Comparison of ENCODE assay signal across 27 cellular contexts in the genomic region with DNA sequence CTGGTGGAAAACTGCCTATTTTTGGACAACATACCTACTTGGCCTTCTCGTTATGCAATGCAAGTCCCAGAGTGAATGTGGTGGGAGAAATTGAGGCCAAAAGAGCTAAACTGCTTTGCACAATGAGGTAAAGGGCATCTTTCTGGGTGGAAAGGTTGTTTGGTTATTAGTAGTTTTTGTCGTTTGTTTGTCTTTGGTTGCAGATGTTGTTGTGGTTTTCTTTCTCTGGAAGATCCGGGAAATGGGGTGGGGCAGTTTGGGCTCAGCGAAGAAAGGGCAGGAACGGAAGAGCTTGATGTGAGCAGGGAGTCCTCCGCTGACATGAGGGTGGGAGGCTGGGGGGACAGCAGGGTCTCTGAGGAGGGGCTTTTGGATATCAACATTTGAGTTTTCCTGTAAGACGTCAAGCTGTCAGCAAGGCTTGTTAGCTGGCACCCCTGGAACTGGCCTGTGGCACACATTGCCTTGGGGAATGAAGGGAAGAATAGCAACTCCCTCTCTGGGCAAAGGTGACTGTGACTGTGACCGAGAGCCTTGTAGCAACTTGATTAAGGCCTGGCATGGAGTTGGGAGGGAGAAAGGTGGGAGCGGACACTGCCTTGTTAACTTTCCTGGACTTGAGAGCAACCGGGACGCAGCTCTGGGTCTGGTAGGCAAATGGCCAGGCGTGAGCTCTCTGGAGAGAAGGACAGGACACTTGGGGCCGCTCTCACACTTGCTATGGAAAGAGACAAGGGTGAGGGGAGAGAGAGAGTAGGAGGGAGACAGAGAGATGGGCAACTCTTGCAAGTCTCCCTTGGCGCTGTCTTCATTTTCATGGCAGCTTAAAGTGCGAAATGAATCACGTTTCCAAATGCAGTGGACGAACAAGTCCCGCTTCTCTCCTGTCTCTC. TPM values are rescaled to one million over a fixed set of nuclear protein-coding genes. Genes with fewer than 3 reads are reported as not detected.
DNase-seq lines count a peak whose midpoint lies in the region; ATAC-seq, FAIRE-seq and TF ChIP-seq lines count a peak whose summit lies in the region.
"Had no signal": no experiment of that assay in that cellular context is flagged by ENCODE, and none has a peak within 500 bp of the region (broad histone marks: within the 10 kb centered on the region; RNA-seq: fewer than 3 reads in every experiment).

No MANE protein-coding gene starts in this region.

- no peak overlapping the region for H3K56ac ChIP-seq in H1 (replicated peaks; ENCODE audit: insufficient read length, low read depth, low read length)

- H2BK15ac ChIP-seq in H1 (ENCODE audit: low read length) = no peak overlapping the region; the same call in 1 of the 2 replicates

- no peak overlapping the region for H2BK12ac ChIP-seq in H1 (ENCODE audit: low read depth, low read length)

- H4K20me1 ChIP-seq in HCT116 (ENCODE audit: insufficient read depth) (no peaks in the 10 kb centered on the region), H1 (replicated peaks in 1 of 2; ENCODE audit: control insufficient read depth in 1 of 2, insufficient read depth in 2 of 2, low read length in 2 of 2) (no peaks in the 10 kb centered on the region)

- peak overlapping the region; percentile 1 for H3K4me3 Mint-ChIP-seq in activated CD4-positive, alpha-beta T cell treated with anti-CD3 and anti-CD28 coated beads, Interleukin-2, amount 10 ng/mL, durations not matched to agents 7 days and 5 days
- H3K4me3 Mint-ChIP-seq: activated naive CD4-positive, alpha-beta T cell treated with anti-CD3 and anti-CD28 coated beads, Interleukin-2, amount 50 U/mL, for 24 hours; activated T-cell treated with anti-CD3 and anti-CD28 coated beads, Interleukin-2, amount 50 U/mL, for 72 hours; CD4-positive, alpha-beta T cell; memory B cell; naive thymus-derived CD8-positive, alpha-beta T cell; T-helper 2 cell treated with Interferon-gamma antibody and Interleukin-4, amounts not matched to agents 5 μg/mL and 100 μg/mL, for 36 hours had no signal

- H2BK120ac ChIP-seq in H1 (replicated peaks; ENCODE audit: low read depth, low read length) = no peak overlapping the region

- H4K91ac ChIP-seq in H1 (replicated peaks; ENCODE audit: insufficient read length, low read length) = no peak overlapping the region

- H3K9me2 ChIP-seq in HCT116 (ENCODE audit: insufficient read depth) = no peaks in the 10 kb centered on the region

- H3K27ac ChIP-seq in HCT116 (ENCODE audit: low read depth, low read length) = no peak overlapping the region
- no peak overlapping the region for H3K27ac ChIP-seq in H1 (ENCODE audit: low read depth, low read length)
- H3K27ac ChIP-seq: SJSA1, stomach had no signal

- TF ChIP-seq RAD21 in HCT116 (IDR thresholded peaks at IDR 0.05; ENCODE audit: low read depth) (peak; percentile 28; the same call in 1 of the 2 replicates), H1 (IDR thresholded peaks at IDR 0.05 in 1 of 2, conservative IDR thresholded peaks at IDR 0.05 in 1 of 2; ENCODE audit: low read depth in 2 of 2, low read length in 2 of 2) (peak; percentile 80 to 84)

- H3K4me1 ChIP-seq in HCT116 (ENCODE audit: control insufficient read depth in 1 of 2, insufficient read depth in 2 of 2, low read length in 2 of 2) (no peaks in the 10 kb centered on the region), H1 (replicated peaks in 1 of 4; ENCODE audit: control insufficient read depth in 3 of 4, insufficient read depth in 4 of 4, low read length in 3 of 4) (peaks cover 0 to 8% (median 3%) of the 10 kb centered on the region in 4 experiments; a peak in 4 of 7 replicates)
- H3K4me1 ChIP-seq: stomach had no signal

- H3K79me2 ChIP-seq in HCT116 (ENCODE audit: insufficient read depth, low read length) (no peaks in the 10 kb centered on the region), H1 (ENCODE audit: control insufficient read depth in 1 of 2, insufficient read depth in 2 of 2, low read length in 2 of 2) (no peaks in the 10 kb centered on the region)

- H3K4me3 ChIP-seq in HCT116 (replicated peaks in 1 of 2; ENCODE audit: low read depth in 1 of 2, low read length in 2 of 2) = no peak overlapping the region
- no peak overlapping the region for H3K4me3 ChIP-seq in H1 (ENCODE audit: extremely low read depth in 1 of 4, insufficient read depth in 2 of 4, low read depth in 3 of 4, low read length in 4 of 4)
- H3K4me3 ChIP-seq: SJSA1, smooth muscle cell, stomach had no signal

- RAD21 ChIA-PET in HCT116 (lab: Charles Lee; ENCODE audit: low non-redundant PET in 1 of 2, low total read pairs in 2 of 2, uncharacterized antibody in 2 of 2, unreplicated experiment in 2 of 2) = interaction anchor here (0.6 kb wide), 2 partner anchors 50 to 240 kb away, joined by 3 to 4 read pairs; no protein-coding TSS in a partner anchor

- H3K27me3 ChIP-seq in HCT116 (ENCODE audit: insufficient read depth, low read length) (no peaks in the 10 kb centered on the region), H1 (replicated peaks in 1 of 4; ENCODE audit: control insufficient read depth in 3 of 4, extremely low read depth in 1 of 4, insufficient read depth in 3 of 4, low read length in 3 of 4) (no peaks in the 10 kb centered on the region)
- H3K27me3 ChIP-seq: SJSA1 had no signal

- no peaks in the 10 kb centered on the region for H3K36me3 Mint-ChIP-seq in activated CD4-positive, alpha-beta T cell treated with anti-CD3 and anti-CD28 coated beads, Interleukin-2, amount 10 ng/mL, durations not matched to agents 7 days and 5 days (ENCODE audit: low read depth)
- H3K36me3 Mint-ChIP-seq: activated naive CD4-positive, alpha-beta T cell treated with anti-CD3 and anti-CD28 coated beads, Interleukin-2, amount 50 U/mL, for 24 hours; naive thymus-derived CD8-positive, alpha-beta T cell had no signal

- intact Hi-C loops in HCT116 (cut with micrococcal nuclease) = no loop called here
- intact Hi-C loops in sciatic nerve (cut with DNase I) = no loop called here

- in situ Hi-C loops in GM13976 (cut with MboI; ENCODE audit: low sequenced_read_pairs, unreplicated experiment) = no loop called here

- TF ChIP-seq POLR2A in HCT116 (IDR thresholded peaks at IDR 0.05; ENCODE audit: borderline replicate concordance, extremely low read depth, insufficient read depth, insufficient read length) (no peak), H1 (IDR thresholded peaks at IDR 0.05; ENCODE audit: control extremely low read depth in 1 of 2, low read depth in 2 of 2, low read length in 2 of 2) (no peak)

- H4K5ac ChIP-seq in H1 (ENCODE audit: insufficient read length, low read depth, low read length) = no peak overlapping the region

- H3K9ac ChIP-seq in HCT116 (ENCODE audit: low read length) (no peak overlapping the region), H1 (replicated peaks in 1 of 4; ENCODE audit: extremely low read depth in 1 of 4, low read depth in 3 of 4, low read length in 3 of 4) (no peak overlapping the region)

- CTCF ChIA-PET in activated CD4-positive, alpha-beta T cell treated with anti-CD3 and anti-CD28 coated beads, Interleukin-2, amount 10 ng/mL, durations not matched to agents 7 days and 5 days (lab: Charles Lee) = interaction anchor here (0.5 to 0.6 kb wide), 2 partner anchors 64 to 144 kb away, joined by 3 read pairs; no protein-coding TSS in a partner anchor
- CTCF ChIA-PET in HCT116 (lab: Charles Lee) = interaction anchor here (1.5 kb wide), 1 partner anchor 81 kb away, joined by 8 read pairs; no protein-coding TSS in a partner anchor
- CTCF ChIA-PET in H1 (lab: Charles Lee; ENCODE audit: partially characterized antibody) = interaction anchor here (0.5 to 8.7 kb wide), 19 partner anchors 9 to 408 kb away, joined by 3 to 106 read pairs (median 4); no protein-coding TSS in a partner anchor

- H3K18ac ChIP-seq in H1 (ENCODE audit: extremely low read depth, low read length) = no peak overlapping the region

- H2AFZ ChIP-seq in HCT116 (ENCODE audit: low read depth, low read length, poor library complexity, severe bottlenecking) (no peak overlapping the region), H1 (ENCODE audit: low read length) (peak overlapping the region; percentile 76)

- FAIRE-seq in H1 (lab: Jason Lieb, UNC) = no peak
- FAIRE-seq: colon, kidney had no signal

- peak overlapping the region; percentile 4 for H3K27ac Mint-ChIP-seq in activated CD4-positive, alpha-beta T cell treated with anti-CD3 and anti-CD28 coated beads, Interleukin-2, amount 10 ng/mL, durations not matched to agents 7 days and 5 days
- H3K27ac Mint-ChIP-seq: activated naive CD4-positive, alpha-beta T cell treated with anti-CD3 and anti-CD28 coated beads, Interleukin-2, amount 50 U/mL, for 24 hours; activated T-cell treated with anti-CD3 and anti-CD28 coated beads, Interleukin-2, amount 50 U/mL, for 72 hours; CD4-positive, alpha-beta T cell; memory B cell; progenitor cell of endocrine pancreas; T-helper 2 cell treated with Interferon-gamma antibody and Interleukin-4, amounts not matched to agents 5 μg/mL and 100 μg/mL, for 36 hours had no signal

- H3K14ac ChIP-seq in H1 (ENCODE audit: insufficient read length) = no peak overlapping the region

- no peak overlapping the region for H2BK20ac ChIP-seq in H1 (ENCODE audit: low read length)

- no peaks in the 10 kb centered on the region for H3K9me3 Mint-ChIP-seq in activated CD4-positive, alpha-beta T cell treated with anti-CD3 and anti-CD28 coated beads, Interleukin-2, amount 10 ng/mL, durations not matched to agents 7 days and 5 days
- H3K9me3 Mint-ChIP-seq: activated naive CD4-positive, alpha-beta T cell treated with anti-CD3 and anti-CD28 coated beads, Interleukin-2, amount 50 U/mL, for 24 hours; activated T-cell treated with anti-CD3 and anti-CD28 coated beads, Interleukin-2, amount 50 U/mL, for 72 hours; CD4-positive, alpha-beta T cell; memory B cell; naive thymus-derived CD8-positive, alpha-beta T cell; T-helper 2 cell treated with Interferon-gamma antibody and Interleukin-4, amounts not matched to agents 5 μg/mL and 100 μg/mL, for 36 hours had no signal

- H3K4me1 Mint-ChIP-seq in activated CD4-positive, alpha-beta T cell treated with anti-CD3 and anti-CD28 coated beads, Interleukin-2, amount 10 ng/mL, durations not matched to agents 7 days and 5 days = peaks cover 12% of the 10 kb centered on the region
- H3K4me1 Mint-ChIP-seq: activated naive CD4-positive, alpha-beta T cell treated with anti-CD3 and anti-CD28 coated beads, Interleukin-2, amount 50 U/mL, for 24 hours; memory B cell had no signal

- H3K4me2 ChIP-seq in HCT116 (ENCODE audit: low read length) (no peak overlapping the region), H1 (ENCODE audit: insufficient read depth in 1 of 2, low read depth in 2 of 2, low read length in 2 of 2) (no peak overlapping the region)
- H3K4me2 ChIP-seq: smooth muscle cell had no signal

- H3K27me3 Mint-ChIP-seq in activated CD4-positive, alpha-beta T cell treated with anti-CD3 and anti-CD28 coated beads, Interleukin-2, amount 10 ng/mL, durations not matched to agents 7 days and 5 days = peaks cover 5% of the 10 kb centered on the region

- no peaks in the 10 kb centered on the region for H3K23me2 ChIP-seq in H1 (ENCODE audit: low read depth, low read length)

- TF ChIP-seq CTCF in HCT116 (IDR thresholded peaks at IDR 0.05 in 2 of 3, conservative IDR thresholded peaks at IDR 0.05 in 1 of 3; ENCODE audit: borderline replicate concordance in 1 of 3, insufficient read depth in 1 of 3, low read depth in 2 of 3, low read length in 2 of 3) = no peak
- TF ChIP-seq CTCF in H1 (IDR thresholded peaks at IDR 0.05; ENCODE audit: control extremely low read depth in 1 of 3, insufficient read depth in 1 of 3, low read depth in 1 of 3, low read length in 3 of 3) = peak; percentile 45 to 61 (median 58)
- no peak for TF ChIP-seq CTCF in GM13976 (IDR thresholded peaks at IDR 0.05; ENCODE audit: borderline replicate concordance, control extremely low read depth, extremely low read depth, insufficient read depth, missing control alignments)

- H3K36me3 ChIP-seq in HCT116 (ENCODE audit: control insufficient read depth in 1 of 2, insufficient read depth in 2 of 2, low read length in 2 of 2) (no peaks in the 10 kb centered on the region), H1 (ENCODE audit: control insufficient read depth in 2 of 4, insufficient read depth in 4 of 4, low read length in 3 of 4) (no peaks in the 10 kb centered on the region)
- H3K36me3 ChIP-seq: SJSA1, stomach had no signal

- no peak for TF ChIP-seq EP300 in H1 (IDR thresholded peaks at IDR 0.05; ENCODE audit: borderline replicate concordance in 1 of 2, low read depth in 2 of 2, low read length in 2 of 2)

- 77% methylated on average over 18 of the region's 18 CpGs; no CpG with 5 or more reads in 1 of the 2 experiments for WGBS in H1 (ENCODE audit: extremely low coverage in 1 of 2, insufficient coverage in 1 of 2, insufficient read length in 1 of 2, insufficient replicate concordance in 2 of 2, low coverage in 1 of 2, low lambda C conversion rate in 2 of 2, missing lambda C conversion rate in 1 of 2), 2 experiments

- DNase-seq in activated CD4-positive, alpha-beta T cell treated with anti-CD3 and anti-CD28 coated beads, Interleukin-2, amount 10 ng/mL, durations not matched to agents 7 days and 5 days = no peak
- no peak for DNase-seq in activated CD4-positive, alpha-beta T cell treated with anti-CD3 and anti-CD28 coated beads for 4 hours
- no peak for DNase-seq in HCT116 (ENCODE audit: low read depth, low spot score)
- no peak for DNase-seq in H1 (ENCODE audit: low read depth in 1 of 2, low spot score in 2 of 2)
- no peak for DNase-seq in sciatic nerve (ENCODE audit: low spot score)
- no peak for DNase-seq in GM13976 (ENCODE audit: low spot score)
- no peak for DNase-seq in GM19238 (ENCODE audit: insufficient read length, low spot score)
- DNase-seq: activated CD4-positive, CD25-positive, alpha-beta regulatory T cell; activated T-cell treated with anti-CD3 and anti-CD28 coated beads, Interleukin-2, amount 50 U/mL, for 72 hours; CD4-positive, alpha-beta T cell; Kasumi-1; kidney; naive thymus-derived CD8-positive, alpha-beta T cell; NCI-H1092; NCI-H2081 treated with DMSO at 0.1 percent for 48 hours; NCI-H510A treated with DMSO at 0.1 percent for 48 hours; stimulated activated CD4-positive, alpha-beta T cell treated with anti-CD3 and anti-CD28 coated beads, Interleukin-4, amount 100 ng/mL, for 24 hours; stomach had no signal

- H2BK5ac ChIP-seq in H1 (ENCODE audit: low read depth, low read length) = no peak overlapping the region

- H3K23ac ChIP-seq in H1 (ENCODE audit: insufficient read length) = no peak overlapping the region

- no peaks in the 10 kb centered on the region for H3K79me1 ChIP-seq in H1 (ENCODE audit: low read depth, low read length)

- ATAC-seq in HCT116 (no peak), sciatic nerve (peak; percentile 30), HG02884 (IDR thresholded peaks at IDR 0.05; ENCODE audit: unreplicated experiment) (no peak)
- ATAC-seq: activated T-cell treated with anti-CD3 and anti-CD28 coated beads, Interleukin-2, amount 50 U/mL, for 72 hours; naive thymus-derived CD8-positive, alpha-beta T cell had no signal

- H2AK5ac ChIP-seq in H1 (ENCODE audit: low read depth, low read length) = no peak overlapping the region

- H3K4ac ChIP-seq in H1 (replicated peaks; ENCODE audit: insufficient read length, low read depth, low read length) = no peak overlapping the region

- POLR2A ChIA-PET in activated CD4-positive, alpha-beta T cell treated with anti-CD3 and anti-CD28 coated beads, Interleukin-2, amount 10 ng/mL, durations not matched to agents 7 days and 5 days (lab: Charles Lee) = interaction anchor here (0.7 kb wide), 1 partner anchor 1130 kb away, joined by 3 read pairs; no protein-coding TSS in a partner anchor
- POLR2A ChIA-PET in HCT116 (lab: Charles Lee) = no interaction called here
- POLR2A ChIA-PET in H1 (lab: Charles Lee; ENCODE audit: partially characterized antibody) = interaction anchor here (0.8 to 1.6 kb wide), 7 partner anchors 9 to 74 kb away, joined by 3 to 6 read pairs (median 3); no protein-coding TSS in a partner anchor

- no peak overlapping the region for H4K8ac ChIP-seq in H1 (ENCODE audit: extremely low read depth, insufficient read depth, low read length)

- H3K9me3 ChIP-seq in HCT116 (ENCODE audit: control insufficient read depth in 1 of 2, insufficient read depth in 1 of 2, low read depth in 1 of 2, low read length in 2 of 2) = no peaks in the 10 kb centered on the region
- no peaks in the 10 kb centered on the region for H3K9me3 ChIP-seq in H1 (ENCODE audit: insufficient read depth in 2 of 2, low read depth in 1 of 2, low read length in 1 of 2)
- H3K9me3 ChIP-seq: SJSA1, stomach had no signal

- no TSS peak for BruUV-seq in HCT116 (replicated peaks; lab: Mats Ljungman, UMichigan)

RNA-seq across cellular contexts. Expression of gene OPRD1, which starts 15.4 kb away (rescaled TPM):
- total RNA-seq in activated CD4-positive, alpha-beta T cell treated with anti-CD3 and anti-CD28 coated beads, Interleukin-2, amount 10 ng/mL, durations not matched to agents 7 days and 5 days = not detected
- total RNA-seq in HCT116 (2021; ENCODE audit: unreplicated experiment) (not detected), sciatic nerve (not detected)
- 0.06 and 0.08 TPM in 2 replicates for polyA plus RNA-seq in HCT116 (2012)
- 3.3 and 3.7 TPM in 2 replicates for total RNA-seq in H1 (2021; fragmentation: NEBNext Ultra II Directional; extraction: Animal tissue kit (Norgen Biotek cat#: 25700))
- polyA plus RNA-seq in H1 (2011; rRNA removed) = 2.5 and 2.6 TPM in 2 replicates
- 1.6 TPM for polyA plus RNA-seq in H1 (2011; cell fraction: cytosol; rRNA removed)
- 3.5 TPM for polyA plus RNA-seq in H1 (2011; cell fraction: nucleus; rRNA removed)
- polyA plus RNA-seq in H1 (2012, experiment 1 of 2) = 1.6 to 1.9 TPM (median 1.7 TPM) in 4 replicates
- polyA plus RNA-seq in H1 (2012, experiment 2 of 2) = 1.0 TPM
- 1.3 TPM for polyA plus RNA-seq in H1 (2013, experiment 1 of 2)
- polyA plus RNA-seq in H1 (2013, experiment 2 of 2) = 1.5 TPM
- polyA minus RNA-seq in H1 (2011; rRNA and poly(A)+ RNA removed) = 7.7 and 9.9 TPM in 2 replicates
- polyA minus RNA-seq in H1 (2011; cell fraction: cytosol; rRNA and poly(A)+ RNA removed) = 2.9 TPM
- 2.4 TPM for polyA minus RNA-seq in H1 (2011; cell fraction: nucleus; rRNA and poly(A)+ RNA removed)
- total RNA-seq: activated CD8-positive, alpha-beta memory T cell treated with anti-CD3 and anti-CD28 coated beads for 36 hours; activated T-cell treated with anti-CD3 and anti-CD28 coated beads, Interleukin-2, amount 50 U/mL, for 72 hours; CD4-positive, alpha-beta T cell; kidney; naive thymus-derived CD8-positive, alpha-beta T cell had no signal

RNA-seq across cellular contexts. Expression of gene YTHDF2, which starts 59.8 kb away (rescaled TPM):
- 10 to 100 TPM; 76.3 to 89.2 TPM for total RNA-seq in activated CD4-positive, alpha-beta T cell treated with anti-CD3 and anti-CD28 coated beads, Interleukin-2, amount 10 ng/mL, durations not matched to agents 7 days and 5 days
- total RNA-seq in HCT116 (2021; ENCODE audit: unreplicated experiment) = 90.6 TPM
- polyA plus RNA-seq in HCT116 (2012) = 50.7 and 60.2 TPM in 2 replicates
- 159 and 164 TPM in 2 replicates for total RNA-seq in H1 (2021; fragmentation: NEBNext Ultra II Directional; extraction: Animal tissue kit (Norgen Biotek cat#: 25700))
- 101 and 128 TPM in 2 replicates for polyA plus RNA-seq in H1 (2011; rRNA removed)
- 129 TPM for polyA plus RNA-seq in H1 (2011; cell fraction: cytosol; rRNA removed)
- polyA plus RNA-seq in H1 (2011; cell fraction: nucleus; rRNA removed) = 112 TPM
- 109 to 132 TPM (median 128 TPM) in 4 replicates for polyA plus RNA-seq in H1 (2012, experiment 1 of 2)
- 24.3 TPM for polyA plus RNA-seq in H1 (2012, experiment 2 of 2)
- polyA plus RNA-seq in H1 (2013, experiment 1 of 2) = 108 TPM
- polyA plus RNA-seq in H1 (2013, experiment 2 of 2) = 102 TPM
- polyA minus RNA-seq in H1 (2011; rRNA and poly(A)+ RNA removed) = 268 and 387 TPM in 2 replicates
- 130 TPM for polyA minus RNA-seq in H1 (2011; cell fraction: cytosol; rRNA and poly(A)+ RNA removed)
- polyA minus RNA-seq in H1 (2011; cell fraction: nucleus; rRNA and poly(A)+ RNA removed) = 132 TPM
- total RNA-seq in sciatic nerve = 51.8 TPM

Comparison
In these comparisons a context has a peak if more than half of its experiments do, and no peak if none do; other contexts are left out.
1. CTCF ChIP-seq: peak in H1 (3 of 3); none in HCT116 (0 of 3) and GM13976 (single experiment).